1 cellular context compared by ENCODE assay signal in the genomic region with DNA sequence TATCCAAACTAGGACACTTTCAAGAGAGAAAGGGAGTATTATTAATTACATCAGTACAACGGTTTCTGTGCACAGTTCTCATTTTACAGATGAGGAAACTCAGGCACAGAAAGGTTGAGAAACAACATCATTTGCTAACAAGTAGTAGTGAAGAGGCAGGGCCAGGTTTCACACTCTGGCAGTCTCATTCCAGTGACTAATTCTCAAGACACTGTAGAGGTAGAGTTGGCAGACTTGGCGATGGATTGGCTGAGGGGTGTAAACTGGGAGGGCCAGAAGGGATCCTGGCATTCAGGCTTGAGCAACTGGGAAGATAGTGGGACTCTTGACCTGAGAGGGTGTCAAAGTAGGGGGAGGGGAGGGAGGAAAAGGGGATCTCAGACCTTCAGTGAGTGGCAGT.
TF ChIP-seq lines count a peak whose summit lies in the region.

No MANE protein-coding gene starts in this region.

TF ChIP-seq in SK-N-SH treated with all-trans-retinoic acid at 6 μM for 48 hours, 23 proteins besides CTCF, POLR2A, EP300 and RAD21 (continued from another document):
- TF ChIP-seq, protein P1, sequence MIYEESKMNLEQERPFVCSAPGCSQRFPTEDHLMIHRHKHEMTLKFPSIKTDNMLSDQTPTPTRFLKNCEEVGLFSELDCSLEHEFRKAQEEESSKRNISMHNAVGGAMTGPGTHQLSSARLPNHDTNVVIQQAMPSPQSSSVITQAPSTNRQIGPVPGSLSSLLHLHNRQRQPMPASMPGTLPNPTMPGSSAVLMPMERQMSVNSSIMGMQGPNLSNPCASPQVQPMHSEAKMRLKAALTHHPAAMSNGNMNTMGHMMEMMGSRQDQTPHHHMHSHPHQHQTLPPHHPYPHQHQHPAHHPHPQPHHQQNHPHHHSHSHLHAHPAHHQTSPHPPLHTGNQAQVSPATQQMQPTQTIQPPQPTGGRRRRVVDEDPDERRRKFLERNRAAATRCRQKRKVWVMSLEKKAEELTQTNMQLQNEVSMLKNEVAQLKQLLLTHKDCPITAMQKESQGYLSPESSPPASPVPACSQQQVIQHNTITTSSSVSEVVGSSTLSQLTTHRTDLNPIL (CRISPR knock-in tag; IDR thresholded peaks at IDR 0.05; ENCODE audit: low read depth): no peak
- TF ChIP-seq, protein P2, sequence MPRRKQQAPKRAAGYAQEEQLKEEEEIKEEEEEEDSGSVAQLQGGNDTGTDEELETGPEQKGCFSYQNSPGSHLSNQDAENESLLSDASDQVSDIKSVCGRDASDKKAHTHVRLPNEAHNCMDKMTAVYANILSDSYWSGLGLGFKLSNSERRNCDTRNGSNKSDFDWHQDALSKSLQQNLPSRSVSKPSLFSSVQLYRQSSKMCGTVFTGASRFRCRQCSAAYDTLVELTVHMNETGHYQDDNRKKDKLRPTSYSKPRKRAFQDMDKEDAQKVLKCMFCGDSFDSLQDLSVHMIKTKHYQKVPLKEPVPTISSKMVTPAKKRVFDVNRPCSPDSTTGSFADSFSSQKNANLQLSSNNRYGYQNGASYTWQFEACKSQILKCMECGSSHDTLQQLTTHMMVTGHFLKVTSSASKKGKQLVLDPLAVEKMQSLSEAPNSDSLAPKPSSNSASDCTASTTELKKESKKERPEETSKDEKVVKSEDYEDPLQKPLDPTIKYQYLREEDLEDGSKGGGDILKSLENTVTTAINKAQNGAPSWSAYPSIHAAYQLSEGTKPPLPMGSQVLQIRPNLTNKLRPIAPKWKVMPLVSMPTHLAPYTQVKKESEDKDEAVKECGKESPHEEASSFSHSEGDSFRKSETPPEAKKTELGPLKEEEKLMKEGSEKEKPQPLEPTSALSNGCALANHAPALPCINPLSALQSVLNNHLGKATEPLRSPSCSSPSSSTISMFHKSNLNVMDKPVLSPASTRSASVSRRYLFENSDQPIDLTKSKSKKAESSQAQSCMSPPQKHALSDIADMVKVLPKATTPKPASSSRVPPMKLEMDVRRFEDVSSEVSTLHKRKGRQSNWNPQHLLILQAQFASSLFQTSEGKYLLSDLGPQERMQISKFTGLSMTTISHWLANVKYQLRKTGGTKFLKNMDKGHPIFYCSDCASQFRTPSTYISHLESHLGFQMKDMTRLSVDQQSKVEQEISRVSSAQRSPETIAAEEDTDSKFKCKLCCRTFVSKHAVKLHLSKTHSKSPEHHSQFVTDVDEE (CRISPR knock-in tag; IDR thresholded peaks at IDR 0.05): no peak
- TF ChIP-seq ZFP30 (CRISPR knock-in tag; IDR thresholded peaks at IDR 0.05): no peak
- TF ChIP-seq, protein P3, sequence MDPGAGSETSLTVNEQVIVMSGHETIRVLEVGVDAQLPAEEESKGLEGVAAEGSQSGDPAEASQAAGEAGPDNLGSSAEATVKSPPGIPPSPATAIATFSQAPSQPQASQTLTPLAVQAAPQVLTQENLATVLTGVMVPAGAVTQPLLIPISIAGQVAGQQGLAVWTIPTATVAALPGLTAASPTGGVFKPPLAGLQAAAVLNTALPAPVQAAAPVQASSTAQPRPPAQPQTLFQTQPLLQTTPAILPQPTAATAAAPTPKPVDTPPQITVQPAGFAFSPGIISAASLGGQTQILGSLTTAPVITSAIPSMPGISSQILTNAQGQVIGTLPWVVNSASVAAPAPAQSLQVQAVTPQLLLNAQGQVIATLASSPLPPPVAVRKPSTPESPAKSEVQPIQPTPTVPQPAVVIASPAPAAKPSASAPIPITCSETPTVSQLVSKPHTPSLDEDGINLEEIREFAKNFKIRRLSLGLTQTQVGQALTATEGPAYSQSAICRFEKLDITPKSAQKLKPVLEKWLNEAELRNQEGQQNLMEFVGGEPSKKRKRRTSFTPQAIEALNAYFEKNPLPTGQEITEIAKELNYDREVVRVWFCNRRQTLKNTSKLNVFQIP (CRISPR knock-in tag; IDR thresholded peaks at IDR 0.05; ENCODE audit: borderline replicate concordance, low read depth): no peak
- no peak for TF ChIP-seq RARB (CRISPR knock-in tag; IDR thresholded peaks at IDR 0.05)
- no peak for TF ChIP-seq ISL1 (CRISPR knock-in tag; IDR thresholded peaks at IDR 0.05)
